In the genomic region with DNA sequence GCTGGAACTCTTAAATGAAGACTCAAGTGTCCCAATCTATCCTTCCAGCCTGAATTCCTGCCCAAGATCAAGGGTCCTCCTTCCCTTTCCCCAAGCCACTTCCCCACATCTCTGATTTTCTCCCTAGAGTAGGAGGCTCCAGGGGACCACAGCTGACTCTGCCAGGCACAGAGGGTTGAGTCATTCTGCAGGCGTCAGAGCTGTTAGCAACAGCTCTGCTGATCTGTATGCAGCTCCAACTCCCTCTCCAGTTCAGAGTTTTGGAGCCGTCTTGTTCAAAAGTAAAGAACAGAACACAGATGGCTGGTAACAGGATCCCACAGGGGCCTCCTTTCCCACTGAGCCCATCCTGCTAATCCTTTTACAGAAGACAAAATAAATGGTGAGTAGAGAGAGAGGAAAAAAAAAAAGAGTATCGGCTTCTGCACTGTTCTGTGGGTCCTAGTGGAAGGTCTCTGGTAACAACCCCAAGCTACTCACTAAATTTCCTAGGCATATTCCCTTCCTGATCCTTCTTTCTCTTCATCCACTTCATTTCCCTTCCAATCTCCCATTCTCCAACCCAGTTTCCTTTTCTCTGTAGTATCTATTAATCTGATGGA, we compare ENCODE assay signal across 10 cellular contexts. TPM values are rescaled to one million over a fixed set of nuclear protein-coding genes. Genes with fewer than 3 reads are reported as not detected.
A peak's percentile ranks its signal among the peaks of the same experiment; 100 is the strongest.
DNase-seq lines count a peak whose midpoint lies in the region; ATAC-seq and TF ChIP-seq lines count a peak whose summit lies in the region.
"Had no signal": no experiment of that assay in that cellular context is flagged by ENCODE, and none has a peak within 500 bp of the region (broad histone marks: within the 10 kb centered on the region; RNA-seq: fewer than 3 reads in every experiment).

No MANE protein-coding gene starts in this region.

- POLR2A ChIA-PET in HCT116 (lab: Charles Lee), result no interaction called here
- POLR2A ChIA-PET in WTC11 (lab: Charles Lee), result interaction anchor here (0.5 kb wide), 1 partner anchor 134 kb away, joined by 3 read pairs; no protein-coding TSS in a partner anchor

- H3K4me3 ChIP-seq in HCT116 (replicated peaks in 1 of 2; ENCODE audit: low read depth in 1 of 2, low read length in 2 of 2), result no peak overlapping the region
- no peak overlapping the region for H3K4me3 ChIP-seq in heart right ventricle
- peak overlapping the region; percentile 36 for H3K4me3 ChIP-seq in retinal pigment epithelial cell (ENCODE audit: low read length)

- H3K27ac Mint-ChIP-seq in WTC11, result no peak overlapping the region
- H3K27ac Mint-ChIP-seq: activated CD4-positive, alpha-beta T cell treated with anti-CD3 and anti-CD28 coated beads, Interleukin-2, amount 10 ng/mL, durations not matched to agents 24 days and 14 days; IgD-negative memory B cell had no signal

- H3K36me3 ChIP-seq in HCT116 (ENCODE audit: control insufficient read depth in 1 of 2, insufficient read depth in 2 of 2, low read length in 2 of 2) (no peaks in the 10 kb centered on the region), heart right ventricle (no peaks in the 10 kb centered on the region)

- no peaks in the 10 kb centered on the region for H3K9me3 Mint-ChIP-seq in WTC11
- H3K9me3 Mint-ChIP-seq: activated CD4-positive, alpha-beta T cell treated with anti-CD3 and anti-CD28 coated beads, Interleukin-2, amount 10 ng/mL, durations not matched to agents 24 days and 14 days; IgD-negative memory B cell had no signal

- no peak overlapping the region for H3K4me3 Mint-ChIP-seq in WTC11
- H3K4me3 Mint-ChIP-seq: activated CD4-positive, alpha-beta T cell treated with anti-CD3 and anti-CD28 coated beads, Interleukin-2, amount 10 ng/mL, durations not matched to agents 24 days and 14 days; IgD-negative memory B cell had no signal

- TF ChIP-seq CTCF in HCT116 (IDR thresholded peaks at IDR 0.05 in 2 of 3, conservative IDR thresholded peaks at IDR 0.05 in 1 of 3; ENCODE audit: borderline replicate concordance in 1 of 3, insufficient read depth in 1 of 3, low read depth in 2 of 3, low read length in 2 of 3) (no peak), WTC11 (IDR thresholded peaks at IDR 0.05) (no peak), heart right ventricle (IDR thresholded peaks at IDR 0.05) (no peak), retinal pigment epithelial cell (conservative IDR thresholded peaks at IDR 0.05; ENCODE audit: low read depth, low read length) (no peak)

- no peaks in the 10 kb centered on the region for H3K79me2 ChIP-seq in HCT116 (ENCODE audit: insufficient read depth, low read length)

- no peak overlapping the region for H2AFZ ChIP-seq in HCT116 (ENCODE audit: low read depth, low read length, poor library complexity, severe bottlenecking)

- H3K4me2 ChIP-seq in HCT116 (ENCODE audit: low read length), result peak overlapping the region; percentile 17; the same call in 1 of the 2 replicates

- no peaks in the 10 kb centered on the region for H3K27me3 ChIP-seq in HCT116 (ENCODE audit: insufficient read depth, low read length)
- H3K27me3 ChIP-seq in heart right ventricle, result no peaks in the 10 kb centered on the region

- ATAC-seq in HCT116 (no peak; the same call in 1 of the 2 replicates), WTC11 (peak; percentile 67), heart right ventricle (peak in 7 of 8 donors; percentile 63 to 86 (median 75)), HG03097 (IDR thresholded peaks at IDR 0.05; ENCODE audit: low FRiP score, unreplicated experiment) (no peak), GM21723 (IDR thresholded peaks at IDR 0.05; ENCODE audit: unreplicated experiment) (no peak)

- DNase-seq in HCT116 (ENCODE audit: low read depth, low spot score) (no peak), WTC11 (ENCODE audit: low spot score) (no peak), heart right ventricle (peak in 1 of 2 donors; percentile 6), retinal pigment epithelial cell (ENCODE audit: low read depth) (peak; percentile 91), SKM-1 treated with dmso at 0.1 percent for 144 hours (lab: John Stamatoyannopoulos, UW; ENCODE audit: unreplicated experiment) (no peak), NCI-H2227 (lab: John Stamatoyannopoulos, UW; ENCODE audit: unreplicated experiment) (no peak)
- DNase-seq: activated CD4-positive, alpha-beta T cell treated with anti-CD3 and anti-CD28 coated beads, Interleukin-2, amount 10 ng/mL, durations not matched to agents 24 days and 14 days had no signal

- WGBS in heart right ventricle, 2 donors, result 58 to 59% methylated on average over 3 of the region's 3 CpGs

- BruUV-seq in HCT116 (replicated peaks; lab: Mats Ljungman, UMichigan), result no TSS peak

- no peak overlapping the region for H3K9ac ChIP-seq in HCT116 (ENCODE audit: low read length)

- H4K20me1 ChIP-seq in HCT116 (ENCODE audit: insufficient read depth), result no peaks in the 10 kb centered on the region

- RAD21 ChIA-PET in HCT116 (lab: Charles Lee; ENCODE audit: low non-redundant PET in 1 of 2, low total read pairs in 2 of 2, uncharacterized antibody in 2 of 2, unreplicated experiment in 2 of 2), result no interaction called here

- CTCF ChIA-PET in HCT116 (lab: Charles Lee), result no interaction called here
- CTCF ChIA-PET in WTC11 (lab: Charles Lee), result interaction anchor here (0.8 to 3.1 kb wide), 4 partner anchors 8 to 240 kb away, joined by 3 to 8 read pairs (median 4); no protein-coding TSS in a partner anchor

- H3K4me1 ChIP-seq in HCT116 (ENCODE audit: control insufficient read depth in 1 of 2, insufficient read depth in 2 of 2, low read length in 2 of 2) (peaks cover 0 to 17% of the 10 kb centered on the region in 2 experiments; a peak in 2 of 4 replicates), heart right ventricle (peaks cover 0 to 13% (median 0%) of the 10 kb centered on the region in 9 donors)

- no peaks in the 10 kb centered on the region for H3K27me3 Mint-ChIP-seq in WTC11 (ENCODE audit: low read depth)
- H3K27me3 Mint-ChIP-seq: IgD-negative memory B cell had no signal

- H3K36me3 Mint-ChIP-seq in WTC11, result no peaks in the 10 kb centered on the region
- H3K36me3 Mint-ChIP-seq: IgD-negative memory B cell had no signal

- no peak for TF ChIP-seq RAD21 in HCT116 (IDR thresholded peaks at IDR 0.05; ENCODE audit: low read depth)

- intact Hi-C loops in HCT116 (cut with micrococcal nuclease), result loop anchor here (10.0 kb wide), 1 partner anchor 232 kb away; no protein-coding TSS in a partner anchor
- intact Hi-C loops in heart right ventricle (cut with DNase I), result no loop called here

- no peaks in the 10 kb centered on the region for H3K9me3 ChIP-seq in HCT116 (ENCODE audit: control insufficient read depth in 1 of 2, insufficient read depth in 1 of 2, low read depth in 1 of 2, low read length in 2 of 2)
- H3K9me3 ChIP-seq in heart right ventricle, result no peaks in the 10 kb centered on the region

- TF ChIP-seq POLR2A in HCT116 (IDR thresholded peaks at IDR 0.05; ENCODE audit: borderline replicate concordance, extremely low read depth, insufficient read depth, insufficient read length), result no peak

- no peaks in the 10 kb centered on the region for H3K9me2 ChIP-seq in HCT116 (ENCODE audit: insufficient read depth)

- H3K4me1 Mint-ChIP-seq in WTC11, result peaks cover 30% of the 10 kb centered on the region
- H3K4me1 Mint-ChIP-seq: activated CD4-positive, alpha-beta T cell treated with anti-CD3 and anti-CD28 coated beads, Interleukin-2, amount 10 ng/mL, durations not matched to agents 24 days and 14 days had no signal

- H3K27ac ChIP-seq in HCT116 (ENCODE audit: low read depth, low read length), result no peak overlapping the region
- H3K27ac ChIP-seq in heart right ventricle, result peak overlapping the region in 2 of 10 donors; percentile 5 to 20

TF ChIP-seq in HCT116, 20 proteins besides CTCF, POLR2A, EP300 and RAD21 (continues in another document):
- TF ChIP-seq ZNF274 (IDR thresholded peaks at IDR 0.05; ENCODE audit: low read depth, low read length), result no peak
- no peak for TF ChIP-seq TCF7L2 (IDR thresholded peaks at IDR 0.05; ENCODE audit: borderline replicate concordance, extremely low read depth, insufficient read depth, insufficient read length)
- TF ChIP-seq SP1 (IDR thresholded peaks at IDR 0.05; ENCODE audit: low read depth), result no peak
- TF ChIP-seq EGR1 (IDR thresholded peaks at IDR 0.05; ENCODE audit: low read depth), result no peak
- TF ChIP-seq POLR2AphosphoS5 (IDR thresholded peaks at IDR 0.05; ENCODE audit: low read depth, low read length), result no peak
- no peak for TF ChIP-seq EZH2 (IDR thresholded peaks at IDR 0.05)
- no peak for TF ChIP-seq SRF (IDR thresholded peaks at IDR 0.05; ENCODE audit: low read depth)
- no peak for TF ChIP-seq CEBPB (IDR thresholded peaks at IDR 0.05; ENCODE audit: low read depth)
- TF ChIP-seq SIN3A (IDR thresholded peaks at IDR 0.05; ENCODE audit: low read depth), result no peak

TF ChIP-seq in WTC11, 78 proteins besides CTCF, POLR2A, EP300 and RAD21 (continues in another document):
- TF ChIP-seq ESRRA (CRISPR knock-in tag; IDR thresholded peaks at IDR 0.05; ENCODE audit: borderline replicate concordance) (no peak), EMX1 (CRISPR knock-in tag; IDR thresholded peaks at IDR 0.05) (no peak)
- TF ChIP-seq, protein P1, sequence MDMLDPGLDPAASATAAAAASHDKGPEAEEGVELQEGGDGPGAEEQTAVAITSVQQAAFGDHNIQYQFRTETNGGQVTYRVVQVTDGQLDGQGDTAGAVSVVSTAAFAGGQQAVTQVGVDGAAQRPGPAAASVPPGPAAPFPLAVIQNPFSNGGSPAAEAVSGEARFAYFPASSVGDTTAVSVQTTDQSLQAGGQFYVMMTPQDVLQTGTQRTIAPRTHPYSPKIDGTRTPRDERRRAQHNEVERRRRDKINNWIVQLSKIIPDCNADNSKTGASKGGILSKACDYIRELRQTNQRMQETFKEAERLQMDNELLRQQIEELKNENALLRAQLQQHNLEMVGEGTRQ (CRISPR knock-in tag; IDR thresholded peaks at IDR 0.05), result no peak

RNA-seq across cellular contexts. Expression of a gene that starts 13.4 kb away (rescaled TPM):
- 56.3 TPM for total RNA-seq in HCT116 (2021; ENCODE audit: unreplicated experiment)
- polyA plus RNA-seq in HCT116 (2012), result 9.2 and 10.6 TPM in 2 replicates
- total RNA-seq in WTC11 (2021), result 86.4 to 87.1 TPM (median 86.5 TPM) in 3 replicates
- 10 to 100 TPM; 49.6 to 86.9 (median 70.7) TPM for total RNA-seq in heart right ventricle
- polyA plus RNA-seq in heart right ventricle, result 1 to 10 TPM; 6.4 to 8.9 TPM

Comparison
In these comparisons a context has a peak if more than half of its experiments do, and no peak if none do; other contexts are left out.
1. ATAC-seq: peak in WTC11 (single experiment) and heart right ventricle (7 of 8); none in HCT116 (single experiment), HG03097 (single experiment) and GM21723 (single experiment).